Comparison of ENCODE assay signal across 9 cellular contexts in genomic region chr9:129131300-129132145, GRCh38. TPM values are rescaled to one million over a fixed set of nuclear protein-coding genes. Genes with fewer than 3 reads are reported as not detected.
DNase-seq lines count a peak whose midpoint lies in the region; ATAC-seq, FAIRE-seq and TF ChIP-seq lines count a peak whose summit lies in the region.
"Had no signal": no experiment of that assay in that cellular context is flagged by ENCODE, and none has a peak within 500 bp of the region (broad histone marks: within the 10 kb centered on the region; RNA-seq: fewer than 3 reads in every experiment).

No MANE protein-coding gene starts in this region.

- intact Hi-C loops in CD8-positive, alpha-beta T cell (cut with DNase I, micrococcal nuclease) = loop anchor here (1.0 to 10.0 kb wide), 6 partner anchors 8 to 1103 kb away; no protein-coding TSS in a partner anchor
- intact Hi-C loops in activated CD4-positive, alpha-beta memory T cell treated with anti-CD3 and anti-CD28 coated beads for 36 hours (cut with micrococcal nuclease) = loop anchor here (1.0 to 2.0 kb wide), 2 partner anchors 9 to 479 kb away; no protein-coding TSS in a partner anchor

- H3K27ac Mint-ChIP-seq in CD8-positive, alpha-beta T cell = peak overlapping the region; percentile 41
- H3K27ac Mint-ChIP-seq in activated CD4-positive, alpha-beta memory T cell treated with anti-CD3 and anti-CD28 coated beads for 36 hours = no peak overlapping the region
- no peak overlapping the region for H3K27ac Mint-ChIP-seq in memory B cell

- FAIRE-seq in H54 (lab: Jason Lieb, UNC) = no peak

- no peaks in the 10 kb centered on the region for H3K9me3 ChIP-seq in CD8-positive, alpha-beta T cell (ENCODE audit: low read length)

- peak; percentile 77 to 92 (median 82) for DNase-seq in CD8-positive, alpha-beta T cell
- DNase-seq in H54 (ENCODE audit: insufficient read length, low spot score) (peak; percentile 87), NCI-H2227 treated with DMSO at 0.1 percent for 48 hours (lab: John Stamatoyannopoulos, UW) (peak; percentile 20), dermis blood vessel endothelial cell (peak; percentile 84), memory B cell (ENCODE audit: low spot score in 2 of 2) (peak; percentile 88 to 96)
- DNase-seq in activated CD4-positive, alpha-beta memory T cell treated with anti-CD3 and anti-CD28 coated beads for 36 hours = peak; percentile 89
- DNase-seq in stimulated activated CD8-positive, alpha-beta memory T cell treated with anti-CD3 and anti-CD28 coated beads, Interleukin-15, amount 100 ng/mL, for 4 hours (ENCODE audit: low read depth in 2 of 2) = peak; percentile 63 to 71

- H3K36me3 ChIP-seq in CD8-positive, alpha-beta T cell (ENCODE audit: insufficient read depth, low read length) = peaks cover 5% of the 10 kb centered on the region

- no peaks in the 10 kb centered on the region for H3K27me3 Mint-ChIP-seq in CD8-positive, alpha-beta T cell (ENCODE audit: low read depth)
- H3K27me3 Mint-ChIP-seq in activated CD4-positive, alpha-beta memory T cell treated with anti-CD3 and anti-CD28 coated beads for 36 hours = no peaks in the 10 kb centered on the region
- no peaks in the 10 kb centered on the region for H3K27me3 Mint-ChIP-seq in memory B cell
- H3K27me3 Mint-ChIP-seq: IgD-negative memory B cell had no signal

- peaks cover 5% of the 10 kb centered on the region for H3K4me1 Mint-ChIP-seq in CD8-positive, alpha-beta T cell (ENCODE audit: low read depth)
- peaks cover 4% of the 10 kb centered on the region for H3K4me1 Mint-ChIP-seq in activated CD4-positive, alpha-beta memory T cell treated with anti-CD3 and anti-CD28 coated beads for 36 hours (ENCODE audit: low read depth)
- H3K4me1 Mint-ChIP-seq in memory B cell = peaks cover 6% of the 10 kb centered on the region

- no peaks in the 10 kb centered on the region for H3K9me3 Mint-ChIP-seq in CD8-positive, alpha-beta T cell
- H3K9me3 Mint-ChIP-seq in activated CD4-positive, alpha-beta memory T cell treated with anti-CD3 and anti-CD28 coated beads for 36 hours = no peaks in the 10 kb centered on the region
- no peaks in the 10 kb centered on the region for H3K9me3 Mint-ChIP-seq in memory B cell
- H3K9me3 Mint-ChIP-seq: IgD-negative memory B cell had no signal

- no peak overlapping the region for H3K4me3 Mint-ChIP-seq in CD8-positive, alpha-beta T cell
- no peak overlapping the region for H3K4me3 Mint-ChIP-seq in activated CD4-positive, alpha-beta memory T cell treated with anti-CD3 and anti-CD28 coated beads for 36 hours
- no peak overlapping the region for H3K4me3 Mint-ChIP-seq in memory B cell
- H3K4me3 Mint-ChIP-seq: IgD-negative memory B cell had no signal

- no peak for TF ChIP-seq POLR2A in H54 (IDR thresholded peaks at IDR 0.05; ENCODE audit: low read depth, low read length)

- H3K36me3 Mint-ChIP-seq in CD8-positive, alpha-beta T cell = peaks cover 68% of the 10 kb centered on the region
- peaks cover 11% of the 10 kb centered on the region for H3K36me3 Mint-ChIP-seq in activated CD4-positive, alpha-beta memory T cell treated with anti-CD3 and anti-CD28 coated beads for 36 hours
- H3K36me3 Mint-ChIP-seq in memory B cell = peaks cover 20% of the 10 kb centered on the region
- H3K36me3 Mint-ChIP-seq: IgD-negative memory B cell had no signal

- H3K4me3 ChIP-seq in CD8-positive, alpha-beta T cell (ENCODE audit: low read depth, low read length) = no peak overlapping the region

- CTCF ChIA-PET in CD8-positive, alpha-beta T cell (lab: Charles Lee) = interaction anchor here (0.6 to 5.3 kb wide), 50 partner anchors 9 to 679 kb away, joined by 3 to 83 read pairs (median 4); partner anchors contain the start of genes ASB6, C9orf50, CRAT and IER5L
- CTCF ChIA-PET in activated CD4-positive, alpha-beta memory T cell treated with anti-CD3 and anti-CD28 coated beads for 36 hours (lab: Charles Lee) = interaction anchor here (0.5 to 6.1 kb wide), 56 partner anchors 8 to 659 kb away, joined by 3 to 129 read pairs (median 5); partner anchors contain the start of genes ASB6, C9orf50, CRAT and DOLPP1

- H3K4me1 ChIP-seq in CD8-positive, alpha-beta T cell (ENCODE audit: insufficient read depth, low read length) = peaks cover 3% of the 10 kb centered on the region

- peak; percentile 96 for TF ChIP-seq CTCF in CD8-positive, alpha-beta T cell (IDR thresholded peaks at IDR 0.05)

- H3K27ac ChIP-seq in CD8-positive, alpha-beta T cell (ENCODE audit: low read depth, low read length) = no peak overlapping the region

- no peaks in the 10 kb centered on the region for H3K27me3 ChIP-seq in CD8-positive, alpha-beta T cell (ENCODE audit: insufficient read depth, low read length)

- ATAC-seq in CD8-positive, alpha-beta T cell = peak; percentile 100
- ATAC-seq in memory B cell (ENCODE audit: low read depth) (peak; percentile 99), GM21447 (IDR thresholded peaks at IDR 0.05; ENCODE audit: unreplicated experiment) (no peak)

- POLR2A ChIA-PET in CD8-positive, alpha-beta T cell (lab: Charles Lee) = interaction anchor here (0.9 to 2.5 kb wide), 8 partner anchors 9 to 493 kb away, joined by 3 to 13 read pairs (median 4); partner anchors contain the start of genes DOLPP1 and IER5L
- POLR2A ChIA-PET in activated CD4-positive, alpha-beta memory T cell treated with anti-CD3 and anti-CD28 coated beads for 36 hours (lab: Charles Lee) = interaction anchor here (0.6 to 2.1 kb wide), 4 partner anchors 9 to 229 kb away, joined by 3 to 7 read pairs (median 4); partner anchors contain the start of genes IER5L and PTPA

RNA-seq across cellular contexts. Expression of gene PTPA, which starts 20.3 kb away (rescaled TPM):
- total RNA-seq in CD8-positive, alpha-beta T cell = 10 to 100 TPM; 24.7 to 26.8 TPM
- total RNA-seq in activated CD4-positive, alpha-beta memory T cell treated with anti-CD3 and anti-CD28 coated beads for 36 hours = 10 to 100 TPM; 74.6 to 76.3 TPM
- total RNA-seq in dermis blood vessel endothelial cell = 80.0 and 145 TPM in 2 replicates

RNA-seq across cellular contexts. Expression of gene CRAT, which starts 20.9 kb away (rescaled TPM):
- 1 to 10 TPM; 5.6 to 6.3 TPM for total RNA-seq in CD8-positive, alpha-beta T cell
- 10 to 100 TPM; 16.0 to 16.4 TPM for total RNA-seq in activated CD4-positive, alpha-beta memory T cell treated with anti-CD3 and anti-CD28 coated beads for 36 hours
- 34.0 and 61.8 TPM in 2 replicates for total RNA-seq in dermis blood vessel endothelial cell

RNA-seq across cellular contexts. Expression of gene IER5L, which starts 46.5 kb away (rescaled TPM):
- total RNA-seq in CD8-positive, alpha-beta T cell = 10 to 100 TPM; 21.7 to 25.1 TPM
- 1 to 10 TPM; 1.3 to 1.5 TPM for total RNA-seq in activated CD4-positive, alpha-beta memory T cell treated with anti-CD3 and anti-CD28 coated beads for 36 hours
- 13.0 and 19.4 TPM in 2 replicates for total RNA-seq in dermis blood vessel endothelial cell

RNA-seq across cellular contexts. Expression of gene DOLPP1, which starts 50.6 kb away (rescaled TPM):
- total RNA-seq in CD8-positive, alpha-beta T cell = 1 to 10 TPM; 4.6 to 5.1 TPM
- total RNA-seq in activated CD4-positive, alpha-beta memory T cell treated with anti-CD3 and anti-CD28 coated beads for 36 hours = 10 to 100 TPM; 13.9 to 15.3 TPM
- 10.7 and 15.5 TPM in 2 replicates for total RNA-seq in dermis blood vessel endothelial cell

Comparison
In these comparisons a context has a peak if more than half of its experiments do, and no peak if none do; other contexts are left out.
1. DNase-seq: peak in every context shown above with its lines; median percentile 92 in memory B cell; 89 in activated CD4-positive, alpha-beta memory T cell treated with anti-CD3 and anti-CD28 coated beads for 36 hours; 87 in H54; 84 in dermis blood vessel endothelial cell; 82 in CD8-positive, alpha-beta T cell; 67 in stimulated activated CD8-positive, alpha-beta memory T cell treated with anti-CD3 and anti-CD28 coated beads, Interleukin-15, amount 100 ng/mL, for 4 hours; 20 in NCI-H2227 treated with DMSO at 0.1 percent for 48 hours.